20 cellular contexts compared by ENCODE assay signal in genomic region chr6:98823428-98823827, GRCh38. TPM values are rescaled to one million over a fixed set of nuclear protein-coding genes. Genes with fewer than 3 reads are reported as not detected.
A peak's percentile ranks its signal among the peaks of the same experiment; 100 is the strongest.
DNase-seq lines count a peak whose midpoint lies in the region; ATAC-seq and TF ChIP-seq lines count a peak whose summit lies in the region.
"Had no signal": no experiment of that assay in that cellular context is flagged by ENCODE, and none has a peak within 500 bp of the region (broad histone marks: within the 10 kb centered on the region; RNA-seq: fewer than 3 reads in every experiment).

No MANE protein-coding gene starts in this region.

- H3K27me3 ChIP-seq in right cardiac atrium (ENCODE audit: control insufficient read depth, insufficient read depth) = peaks cover 5% of the 10 kb centered on the region
- peaks cover 50 to 52% of the 10 kb centered on the region in 2 donors for H3K27me3 ChIP-seq in right atrium auricular region

- ATAC-seq in right cardiac atrium = no peak
- no peak for ATAC-seq in activated T-helper 17 cell treated with anti-CD3 and anti-CD28 coated beads, Interleukin-2, amount 50 U/mL, for 72 hours (replicated peaks)
- ATAC-seq in HG03521 (IDR thresholded peaks at IDR 0.05; ENCODE audit: unreplicated experiment) = no peak
- ATAC-seq: gastrocnemius medialis had no signal

- peak overlapping the region; percentile 62 for H3K4me3 Mint-ChIP-seq in activated T-helper 17 cell treated with anti-CD3 and anti-CD28 coated beads, Interleukin-2, amount 50 U/mL, for 72 hours
- H3K4me3 Mint-ChIP-seq in type B pancreatic cell = peak overlapping the region; percentile 79

- H3K4me1 ChIP-seq in right cardiac atrium (ENCODE audit: control insufficient read depth, insufficient read depth, low read length) (no peaks in the 10 kb centered on the region), right atrium auricular region (peaks cover 0 to 29% of the 10 kb centered on the region in 2 donors)
- H3K4me1 ChIP-seq: Caco-2, colonic mucosa had no signal

- WGBS in right cardiac atrium = 26% methylated on average over 2 of the region's 2 CpGs

- DNase-seq in right cardiac atrium (no peak), right atrium auricular region (ENCODE audit: low spot score) (no peak), type B pancreatic cell (ENCODE audit: extremely low spot score, unreplicated experiment) (no peak), DMS53 treated with DMSO at 0.1 percent for 48 hours (lab: John Stamatoyannopoulos, UW; ENCODE audit: unreplicated experiment) (no peak), AG08396 (ENCODE audit: low spot score) (no peak)
- DNase-seq: activated effector memory CD4-positive, alpha-beta T cell treated with anti-CD3 and anti-CD28 coated beads, Interleukin-2, amount 50 U/mL, for 16 hours; Caco-2; colonic mucosa; gastrocnemius medialis; GF-D8; mammary epithelial cell; SIG-M5; stimulated activated CD4-positive, alpha-beta T cell treated with anti-CD3 and anti-CD28 coated beads, Interleukin-4, amount 100 ng/mL, for 1 hour; stimulated activated CD8-positive, alpha-beta memory T cell treated with anti-CD3 and anti-CD28 coated beads, Interleukin-4, amount 100 ng/mL, for 48 hours had no signal

- H3K9me3 ChIP-seq in right cardiac atrium (ENCODE audit: control insufficient read depth, low read length) (no peaks in the 10 kb centered on the region), right atrium auricular region (no peaks in the 10 kb centered on the region), iPS-18c (ENCODE audit: control insufficient read depth, insufficient read depth, low read length) (no peaks in the 10 kb centered on the region)
- H3K9me3 ChIP-seq: Caco-2, colonic mucosa, gastrocnemius medialis, thoracic aorta had no signal

- intact Hi-C loops in right cardiac atrium (cut with DNase I) = no loop called here

- no peaks in the 10 kb centered on the region for H3K9me3 Mint-ChIP-seq in activated T-helper 17 cell treated with anti-CD3 and anti-CD28 coated beads, Interleukin-2, amount 50 U/mL, for 72 hours
- H3K9me3 Mint-ChIP-seq in type B pancreatic cell = no peaks in the 10 kb centered on the region

- H3K4me1 Mint-ChIP-seq in activated T-helper 17 cell treated with anti-CD3 and anti-CD28 coated beads, Interleukin-2, amount 50 U/mL, for 72 hours = peaks cover 7% of the 10 kb centered on the region
- peaks cover 24% of the 10 kb centered on the region for H3K4me1 Mint-ChIP-seq in type B pancreatic cell (ENCODE audit: unreplicated experiment)

- TF ChIP-seq CTCF in right atrium auricular region (IDR thresholded peaks at IDR 0.05) (no peak), type B pancreatic cell (conservative IDR thresholded peaks at IDR 0.05) (no peak)

- peaks cover 4% of the 10 kb centered on the region for H3K36me3 Mint-ChIP-seq in activated T-helper 17 cell treated with anti-CD3 and anti-CD28 coated beads, Interleukin-2, amount 50 U/mL, for 72 hours (ENCODE audit: low read depth)
- no peaks in the 10 kb centered on the region for H3K36me3 Mint-ChIP-seq in type B pancreatic cell

- no peak overlapping the region for H3K27ac Mint-ChIP-seq in activated T-helper 17 cell treated with anti-CD3 and anti-CD28 coated beads, Interleukin-2, amount 50 U/mL, for 72 hours
- H3K27ac Mint-ChIP-seq in type B pancreatic cell = no peak overlapping the region

- peaks cover 85% of the 10 kb centered on the region for H3K27me3 Mint-ChIP-seq in activated T-helper 17 cell treated with anti-CD3 and anti-CD28 coated beads, Interleukin-2, amount 50 U/mL, for 72 hours
- peaks cover 98% of the 10 kb centered on the region for H3K27me3 Mint-ChIP-seq in type B pancreatic cell

- H3K36me3 ChIP-seq in right atrium auricular region = no peaks in the 10 kb centered on the region
- H3K36me3 ChIP-seq: colonic mucosa, gastrocnemius medialis, thoracic aorta had no signal

- H3K4me3 ChIP-seq in right cardiac atrium (ENCODE audit: low read length) (peak overlapping the region; percentile 7), right atrium auricular region (no peak overlapping the region), iPS-18c (ENCODE audit: insufficient read depth, low read depth, low read length) (peak overlapping the region; percentile 71)
- H3K4me3 ChIP-seq: colonic mucosa had no signal

- H3K27ac ChIP-seq in right cardiac atrium (ENCODE audit: low read length) (no peak overlapping the region), right atrium auricular region (no peak overlapping the region)
- H3K27ac ChIP-seq: colonic mucosa, gastrocnemius medialis, thoracic aorta had no signal

RNA-seq across cellular contexts. Expression of gene POU3F2, which starts 10.9 kb away (rescaled TPM):
- total RNA-seq in right cardiac atrium (not detected), right atrium auricular region (not detected), type B pancreatic cell (ENCODE audit: low replicate concordance) (1.4 and 2.1 TPM in 2 replicates)
- polyA plus RNA-seq in right cardiac atrium = 0.05 TPM
- not detected for total RNA-seq in activated T-helper 17 cell treated with anti-CD3 and anti-CD28 coated beads, Interleukin-2, amount 50 U/mL, for 72 hours
- total RNA-seq: Caco-2, colonic mucosa, epithelial cell of proximal tubule, mammary epithelial cell, NCI-H460, thoracic aorta had no signal
- polyA plus RNA-seq: mammary epithelial cell had no signal

Comparison
In these comparisons a context has a peak if more than half of its experiments do, and no peak if none do; other contexts are left out.
1. H3K4me3 ChIP-seq: peak in right cardiac atrium (single experiment) and iPS-18c (single experiment); none in right atrium auricular region (0 of 2).